Comparison of ENCODE assay signal across 8 cellular contexts in genomic region chr11:70203749-70204465, GRCh38. TPM values are rescaled to one million over a fixed set of nuclear protein-coding genes. Genes with fewer than 3 reads are reported as not detected.
DNase-seq lines count a peak whose midpoint lies in the region; ATAC-seq lines count a peak whose summit lies in the region.

No MANE protein-coding gene starts in this region.

- peaks cover 3% of the 10 kb centered on the region for H3K27me3 Mint-ChIP-seq in activated CD8-positive, alpha-beta memory T cell treated with anti-CD3 and anti-CD28 coated beads, Interleukin-2, amount 10 ng/mL, durations not matched to agents 7 days and 5 days

- H3K36me3 Mint-ChIP-seq in activated CD8-positive, alpha-beta memory T cell treated with anti-CD3 and anti-CD28 coated beads, Interleukin-2, amount 10 ng/mL, durations not matched to agents 7 days and 5 days, result peaks cover 41% of the 10 kb centered on the region

- peak; percentile 32 for ATAC-seq in HG02938 (IDR thresholded peaks at IDR 0.05; ENCODE audit: unreplicated experiment)
- ATAC-seq in activated CD8-positive, alpha-beta memory T cell treated with anti-CD3 and anti-CD28 coated beads, Interleukin-2, amount 10 ng/mL, durations not matched to agents 7 days and 5 days, result peak; percentile 71

- peak overlapping the region; percentile 99 for H3K27ac Mint-ChIP-seq in activated CD8-positive, alpha-beta memory T cell treated with anti-CD3 and anti-CD28 coated beads, Interleukin-2, amount 10 ng/mL, durations not matched to agents 7 days and 5 days

- H3K4me3 ChIP-seq in muscle layer of colon (ENCODE audit: low read depth in 1 of 2, low read length in 2 of 2), result peak overlapping the region; percentile 62 to 83

- no peaks in the 10 kb centered on the region for H3K9me3 ChIP-seq in muscle layer of colon (ENCODE audit: low read length)

- H3K27ac ChIP-seq in epithelial cell of prostate (peak overlapping the region; percentile 98), muscle layer of colon (ENCODE audit: low read depth, low read length) (peak overlapping the region; percentile 84)

- H3K4me1 Mint-ChIP-seq in activated CD8-positive, alpha-beta memory T cell treated with anti-CD3 and anti-CD28 coated beads, Interleukin-2, amount 10 ng/mL, durations not matched to agents 7 days and 5 days, result peaks cover 39% of the 10 kb centered on the region

- no peaks in the 10 kb centered on the region for H3K27me3 ChIP-seq in muscle layer of colon (ENCODE audit: control insufficient read depth in 1 of 2, insufficient read depth in 2 of 2, low read length in 2 of 2)

- CTCF ChIA-PET in activated CD8-positive, alpha-beta memory T cell treated with anti-CD3 and anti-CD28 coated beads, Interleukin-2, amount 10 ng/mL, durations not matched to agents 7 days and 5 days (lab: Charles Lee), result interaction anchor here (1.0 to 1.8 kb wide), 4 partner anchors 8 to 529 kb away, joined by 3 to 7 read pairs (median 4); partner anchors contain the start of gene LTO1

- no peaks in the 10 kb centered on the region for H3K9me3 Mint-ChIP-seq in activated CD8-positive, alpha-beta memory T cell treated with anti-CD3 and anti-CD28 coated beads, Interleukin-2, amount 10 ng/mL, durations not matched to agents 7 days and 5 days (ENCODE audit: low read depth)

- H3K4me3 Mint-ChIP-seq in activated CD8-positive, alpha-beta memory T cell treated with anti-CD3 and anti-CD28 coated beads, Interleukin-2, amount 10 ng/mL, durations not matched to agents 7 days and 5 days, result peak overlapping the region; percentile 93

- peaks cover 14% of the 10 kb centered on the region for H3K4me1 ChIP-seq in muscle layer of colon (ENCODE audit: insufficient read depth, low read length)

- peak; percentile 56 to 67 (median 64) for DNase-seq in NCI-H1417 (lab: John Stamatoyannopoulos, UW)
- DNase-seq in NCI-H1417 treated with DMSO at 0.1 percent for 48 hours (lab: John Stamatoyannopoulos, UW), result no peak
- DNase-seq in NOMO-1 (lab: John Stamatoyannopoulos, UW; ENCODE audit: unreplicated experiment in 2 of 2), result peak; percentile 79 to 90
- DNase-seq in activated CD8-positive, alpha-beta memory T cell treated with anti-CD3 and anti-CD28 coated beads, Interleukin-2, amount 10 ng/mL, durations not matched to agents 7 days and 5 days, result peak; percentile 91
- DNase-seq in epithelial cell of prostate (ENCODE audit: low read depth, low spot score), result peak; percentile 54
- DNase-seq in stimulated activated CD8-positive, alpha-beta memory T cell treated with anti-CD3 and anti-CD28 coated beads, Interleukin-4, amount 100 ng/mL, for 4 hours (ENCODE audit: low read depth in 2 of 2, low spot score in 1 of 2), result peak; percentile 84 to 90

- peaks cover 27% of the 10 kb centered on the region for H3K36me3 ChIP-seq in muscle layer of colon (ENCODE audit: insufficient read depth, low read length)

- peak overlapping the region; percentile 41 for H3K9ac ChIP-seq in muscle layer of colon (ENCODE audit: low read length)

RNA-seq across cellular contexts. Expression of gene FADD, which starts 0.8 kb away (rescaled TPM):
- total RNA-seq in activated CD8-positive, alpha-beta memory T cell treated with anti-CD3 and anti-CD28 coated beads, Interleukin-2, amount 10 ng/mL, durations not matched to agents 7 days and 5 days, result 10 to 100 TPM; 37.4 to 41.4 TPM
